ENCODE assay signal across 25 cellular contexts in the genomic region with DNA sequence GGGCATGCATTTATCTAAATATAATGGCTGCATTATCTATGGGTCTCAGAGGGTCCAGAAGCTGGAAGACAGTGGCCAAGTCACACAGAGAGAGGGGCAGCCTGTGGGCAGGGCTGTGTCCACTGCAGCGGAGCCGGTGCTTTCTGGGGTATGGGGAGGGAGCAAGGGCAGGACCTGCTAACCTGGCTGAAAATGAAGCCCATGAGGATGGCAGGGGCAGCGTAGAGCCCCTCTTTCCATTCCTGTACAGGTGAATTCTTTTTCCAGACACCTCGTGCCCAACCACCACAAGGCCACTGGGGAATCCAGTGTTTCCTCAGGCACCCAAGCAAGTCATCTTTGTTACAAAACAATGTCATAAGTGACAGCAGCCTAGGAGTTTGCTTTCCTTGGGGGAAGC.
DNase-seq lines count a peak whose midpoint lies in the region; ATAC-seq, FAIRE-seq and TF ChIP-seq lines count a peak whose summit lies in the region.
"Had no signal": no experiment of that assay in that cellular context is flagged by ENCODE, and none has a peak within 500 bp of the region (broad histone marks: within the 10 kb centered on the region; RNA-seq: fewer than 3 reads in every experiment).

No MANE protein-coding gene starts in this region.

- no peaks in the 10 kb centered on the region for H3K9me2 ChIP-seq in OCI-LY7 (ENCODE audit: insufficient read depth, low read length)

- H3K4me2 ChIP-seq in osteoblast (ENCODE audit: insufficient read depth, low read length) (no peak overlapping the region), OCI-LY7 (ENCODE audit: low read length) (no peak overlapping the region)
- H3K4me2 ChIP-seq: BLaER1, GM23338 had no signal

- intact Hi-C loops in esophagus squamous epithelium (cut with DNase I), result no loop called here
- intact Hi-C loops in OCI-LY7 (cut with micrococcal nuclease; ENCODE audit: unreplicated experiment), result no loop called here

- H2AFZ ChIP-seq in osteoblast (ENCODE audit: low read length) (no peak overlapping the region), OCI-LY7 (ENCODE audit: low read length) (no peak overlapping the region)
- H2AFZ ChIP-seq: GM23338 had no signal

- TF ChIP-seq CTCF in osteoblast (IDR thresholded peaks at IDR 0.05; ENCODE audit: extremely low read depth, low read depth, low read length) (no peak), esophagus squamous epithelium (IDR thresholded peaks at IDR 0.05) (no peak), OCI-LY7 (conservative IDR thresholded peaks at IDR 0.05; ENCODE audit: low read length) (no peak)

- H3K4me3 Mint-ChIP-seq in activated CD8-positive, alpha-beta memory T cell treated with anti-CD3 and anti-CD28 coated beads, Interleukin-2, amount 10 ng/mL, durations not matched to agents 7 days and 5 days, result no peak overlapping the region
- H3K4me3 Mint-ChIP-seq: B cell; CD4-positive, alpha-beta T cell; CD8-positive, alpha-beta memory T cell; GM23338; H9 had no signal

- H3K9me3 ChIP-seq in osteoblast (ENCODE audit: low read depth, low read length), result no peaks in the 10 kb centered on the region
- H3K9me3 ChIP-seq in esophagus squamous epithelium, result no peaks in the 10 kb centered on the region
- H3K9me3 ChIP-seq in OCI-LY7 (ENCODE audit: low read length), result no peaks in the 10 kb centered on the region
- H3K9me3 ChIP-seq: BLaER1 had no signal

- H3K27ac ChIP-seq in osteoblast (ENCODE audit: low read depth, low read length) (no peak overlapping the region), esophagus squamous epithelium (no peak overlapping the region), OCI-LY7 (ENCODE audit: low read depth, low read length, poor library complexity, severe bottlenecking) (no peak overlapping the region)
- H3K27ac ChIP-seq: 22Rv1, BLaER1, C4-2B had no signal

- no peak for FAIRE-seq in GM12891 (lab: Jason Lieb, UNC)
- FAIRE-seq: A204.1, D721Med, GM12878, GM18507 had no signal

- H3K27me3 ChIP-seq in osteoblast (ENCODE audit: insufficient read depth, low read length) (no peaks in the 10 kb centered on the region), esophagus squamous epithelium (peaks cover 0 to 7% (median 0%) of the 10 kb centered on the region in 4 donors)
- H3K27me3 ChIP-seq: BLaER1 had no signal

- H3K4me1 ChIP-seq in osteoblast (ENCODE audit: insufficient read depth, low read length) (no peaks in the 10 kb centered on the region), esophagus squamous epithelium (no peaks in the 10 kb centered on the region), OCI-LY7 (ENCODE audit: insufficient read depth, low read length, poor library complexity, severe bottlenecking) (no peaks in the 10 kb centered on the region)

- no peak overlapping the region for H3K4me3 ChIP-seq in osteoblast (ENCODE audit: insufficient read depth, low read length)
- no peak overlapping the region for H3K4me3 ChIP-seq in esophagus squamous epithelium
- no peak overlapping the region for H3K4me3 ChIP-seq in OCI-LY7 (ENCODE audit: low read depth, low read length, poor library complexity, severe bottlenecking)
- H3K4me3 ChIP-seq: BLaER1, GM12878, GM23338 had no signal

- no peak for TF ChIP-seq POLR2A in GM12891 (IDR thresholded peaks at IDR 0.05; ENCODE audit: low read depth, low read length)
- no peak for TF ChIP-seq POLR2A in esophagus squamous epithelium (IDR thresholded peaks at IDR 0.05)

- H3K79me2 ChIP-seq in osteoblast (ENCODE audit: insufficient read depth, low read length) (no peaks in the 10 kb centered on the region), OCI-LY7 (ENCODE audit: insufficient read depth, low read depth, low read length) (no peaks in the 10 kb centered on the region)

- no peaks in the 10 kb centered on the region for H3K9me3 Mint-ChIP-seq in activated CD8-positive, alpha-beta memory T cell treated with anti-CD3 and anti-CD28 coated beads, Interleukin-2, amount 10 ng/mL, durations not matched to agents 7 days and 5 days (ENCODE audit: low read depth)
- H3K9me3 Mint-ChIP-seq: CD4-positive, alpha-beta T cell; CD8-positive, alpha-beta memory T cell; GM23338; H9 had no signal

- peak; percentile 7 for DNase-seq in activated CD8-positive, alpha-beta memory T cell treated with anti-CD3 and anti-CD28 coated beads, Interleukin-2, amount 10 ng/mL, durations not matched to agents 7 days and 5 days
- no peak for DNase-seq in activated CD8-positive, alpha-beta memory T cell treated with anti-CD3 and anti-CD28 coated beads, Interleukin-2, amount 50 U/mL, for 48 hours
- DNase-seq in ecto neural progenitor cell (ENCODE audit: low spot score), result peak; percentile 23
- peak; percentile 10 for DNase-seq in osteoblast (ENCODE audit: insufficient read length, low spot score, missing footprints)
- DNase-seq in ureter (ENCODE audit: low spot score), result peak; percentile 17
- DNase-seq in GM12891 (ENCODE audit: insufficient read length, low spot score), result no peak
- no peak for DNase-seq in esophagus squamous epithelium (lab: John Stamatoyannopoulos, UW)
- no peak for DNase-seq in OCI-LY7 (ENCODE audit: low spot score)
- DNase-seq: CD4-positive, alpha-beta T cell; CD8-positive, alpha-beta memory T cell; DMS 273 treated with DMSO at 0.1 percent for 48 hours; DMS79; EL; GDM1; H9 had no signal

- H3K36me3 ChIP-seq in osteoblast (ENCODE audit: insufficient read depth, low read length), result no peaks in the 10 kb centered on the region
- no peaks in the 10 kb centered on the region for H3K36me3 ChIP-seq in esophagus squamous epithelium
- H3K36me3 ChIP-seq in OCI-LY7 (ENCODE audit: insufficient read depth, low read length), result no peaks in the 10 kb centered on the region
- H3K36me3 ChIP-seq: BLaER1 had no signal

- CTCF ChIA-PET in activated CD8-positive, alpha-beta memory T cell treated with anti-CD3 and anti-CD28 coated beads, Interleukin-2, amount 10 ng/mL, durations not matched to agents 7 days and 5 days (lab: Charles Lee), result no interaction called here
- CTCF ChIA-PET in OCI-LY7 (lab: Charles Lee; ENCODE audit: unreplicated experiment), result no interaction called here

- ATAC-seq in activated CD8-positive, alpha-beta memory T cell treated with anti-CD3 and anti-CD28 coated beads, Interleukin-2, amount 10 ng/mL, durations not matched to agents 7 days and 5 days, result no peak
- ATAC-seq: GM12878, GM23338, HCT116 had no signal

- POLR2A ChIA-PET in OCI-LY7 (lab: Charles Lee), result interaction anchor here (0.8 kb wide), 1 partner anchor 998 kb away, joined by 6 read pairs; no protein-coding TSS in a partner anchor

- no peaks in the 10 kb centered on the region for H3K4me1 Mint-ChIP-seq in activated CD8-positive, alpha-beta memory T cell treated with anti-CD3 and anti-CD28 coated beads, Interleukin-2, amount 10 ng/mL, durations not matched to agents 7 days and 5 days
- H3K4me1 Mint-ChIP-seq: B cell; CD8-positive, alpha-beta memory T cell; GM23338; H9 had no signal

- no peaks in the 10 kb centered on the region for H3K36me3 Mint-ChIP-seq in activated CD8-positive, alpha-beta memory T cell treated with anti-CD3 and anti-CD28 coated beads, Interleukin-2, amount 10 ng/mL, durations not matched to agents 7 days and 5 days
- H3K36me3 Mint-ChIP-seq: CD8-positive, alpha-beta memory T cell had no signal

- WGBS in esophagus squamous epithelium, 2 donors, result 76% methylated on average over 4 of the region's 4 CpGs

- H4K20me1 ChIP-seq in osteoblast (ENCODE audit: insufficient read depth, low read length) (no peaks in the 10 kb centered on the region), OCI-LY7 (ENCODE audit: insufficient read depth, low read length) (no peaks in the 10 kb centered on the region)
- H4K20me1 ChIP-seq: BLaER1 had no signal

- no peaks in the 10 kb centered on the region for H3K27me3 Mint-ChIP-seq in activated CD8-positive, alpha-beta memory T cell treated with anti-CD3 and anti-CD28 coated beads, Interleukin-2, amount 10 ng/mL, durations not matched to agents 7 days and 5 days
- H3K27me3 Mint-ChIP-seq: B cell; CD4-positive, alpha-beta T cell had no signal

- H3K27ac Mint-ChIP-seq in activated CD8-positive, alpha-beta memory T cell treated with anti-CD3 and anti-CD28 coated beads, Interleukin-2, amount 10 ng/mL, durations not matched to agents 7 days and 5 days, result no peak overlapping the region
- H3K27ac Mint-ChIP-seq: B cell; CD4-positive, alpha-beta T cell; CD8-positive, alpha-beta memory T cell; GM23338; H9 had no signal

- no TSS peak for BruUV-seq in OCI-LY7 (replicated peaks; lab: Mats Ljungman, UMichigan)

TF ChIP-seq in GM12891, 5 proteins besides CTCF, POLR2A, EP300 and RAD21:
- TF ChIP-seq SPI1 (IDR thresholded peaks at IDR 0.05; ENCODE audit: low read depth, low read length), result no peak
- TF ChIP-seq TAF1 (IDR thresholded peaks at IDR 0.05; ENCODE audit: low read depth, low read length), result no peak
- no peak for TF ChIP-seq PAX5 (IDR thresholded peaks at IDR 0.05; ENCODE audit: insufficient read depth, low read length, severe bottlenecking)
- no peak for TF ChIP-seq POLR2AphosphoS5 (IDR thresholded peaks at IDR 0.05; ENCODE audit: low read depth, low read length)
- TF ChIP-seq POU2F2 (IDR thresholded peaks at IDR 0.05; ENCODE audit: low read depth, low read length), result no peak

Comparison
In these comparisons a context has a peak if more than half of its experiments do, and no peak if none do; other contexts are left out.
1. DNase-seq: peak in activated CD8-positive, alpha-beta memory T cell treated with anti-CD3 and anti-CD28 coated beads, Interleukin-2, amount 10 ng/mL, durations not matched to agents 7 days and 5 days (single experiment), ecto neural progenitor cell (single experiment), osteoblast (single experiment) and ureter (single experiment); none in activated CD8-positive, alpha-beta memory T cell treated with anti-CD3 and anti-CD28 coated beads, Interleukin-2, amount 50 U/mL, for 48 hours (single experiment), GM12891 (single experiment), esophagus squamous epithelium (single experiment) and OCI-LY7 (single experiment).